Comparison of ENCODE assay signal across 9 cellular contexts in the genomic region with DNA sequence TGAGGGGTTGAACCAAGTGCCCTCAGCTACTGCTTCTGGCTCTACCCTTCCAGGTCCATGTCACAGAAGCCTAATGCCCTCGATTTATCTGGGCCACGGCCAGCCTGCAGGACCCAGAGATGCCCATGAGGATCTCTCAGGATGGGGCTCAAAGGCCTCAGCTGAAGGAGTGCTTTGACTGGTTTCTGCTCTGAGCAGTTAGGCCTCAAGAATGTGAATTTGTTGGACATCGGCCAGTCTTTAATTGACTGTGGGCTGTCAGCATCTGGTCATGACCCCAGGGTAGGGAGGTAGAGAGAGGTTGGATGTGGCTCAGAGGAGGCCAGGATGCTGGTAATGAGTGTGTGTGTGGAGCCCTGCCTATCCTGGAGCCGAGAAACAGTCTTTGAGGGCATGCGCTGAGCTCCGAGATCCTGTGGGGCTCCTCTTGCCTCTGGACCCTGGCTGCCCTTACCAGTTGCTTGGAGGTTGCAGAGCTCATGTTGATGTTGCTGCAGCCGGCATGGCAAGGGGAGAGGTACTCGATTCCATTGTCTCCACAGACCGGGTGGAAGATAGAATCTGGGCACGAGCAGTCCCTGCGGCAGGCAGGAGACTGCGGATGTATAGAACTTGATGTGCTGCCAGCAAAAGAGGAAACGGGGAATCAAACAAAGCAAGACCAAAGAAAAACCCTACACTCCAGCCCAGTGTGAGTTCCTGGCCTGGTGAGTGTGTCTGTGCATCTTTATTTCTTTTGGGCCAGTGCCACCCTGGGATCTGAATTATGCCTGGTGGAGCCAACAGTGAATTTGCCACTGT. TPM values are rescaled to one million over a fixed set of nuclear protein-coding genes. Genes with fewer than 3 reads are reported as not detected.
DNase-seq lines count a peak whose midpoint lies in the region; ATAC-seq and TF ChIP-seq lines count a peak whose summit lies in the region.
"Had no signal": no experiment of that assay in that cellular context is flagged by ENCODE, and none has a peak within 500 bp of the region (broad histone marks: within the 10 kb centered on the region; RNA-seq: fewer than 3 reads in every experiment).

No MANE protein-coding gene starts in this region.

- intact Hi-C loops in MCF 10A (cut with micrococcal nuclease), result loop anchor here (2.0 kb wide), 1 partner anchor 18 kb away; no protein-coding TSS in a partner anchor

- H3K9me3 Mint-ChIP-seq in MCF 10A (ENCODE audit: unreplicated experiment), result no peaks in the 10 kb centered on the region
- H3K9me3 Mint-ChIP-seq in naive thymus-derived CD8-positive, alpha-beta T cell, result peaks cover 0 to 2% (median 0%) of the 10 kb centered on the region in 9 donors

- no TSS peak for BruUV-seq in MCF 10A (replicated peaks; lab: Mats Ljungman, UMichigan)

- H3K4me3 Mint-ChIP-seq in MCF 10A (ENCODE audit: unreplicated experiment), result peak overlapping the region; percentile 39
- no peak overlapping the region for H3K4me3 Mint-ChIP-seq in naive thymus-derived CD8-positive, alpha-beta T cell

- POLR2A ChIA-PET in MCF 10A (lab: Yijun Ruan, JAX), result interaction anchor here (0.6 to 2.7 kb wide), 18 partner anchors 11 to 1947 kb away, joined by 3 to 17 read pairs (median 3); a partner anchor contains a TSS
- POLR2A ChIA-PET in naive thymus-derived CD8-positive, alpha-beta T cell (lab: Charles Lee), result no interaction called here

- no peaks in the 10 kb centered on the region for H3K79me2 ChIP-seq in KMS-11 (ENCODE audit: insufficient read depth, low read depth)

- ATAC-seq in naive thymus-derived CD8-positive, alpha-beta T cell, result no peak
- ATAC-seq in HG03159 (IDR thresholded peaks at IDR 0.05; ENCODE audit: unreplicated experiment), result no peak

- CTCF ChIA-PET in MCF 10A (lab: Yijun Ruan, JAX), result interaction anchor here (0.6 to 2.2 kb wide), 16 partner anchors 8 to 927 kb away, joined by 3 to 9 read pairs (median 3); no protein-coding TSS in a partner anchor

- H4K20me1 ChIP-seq in KMS-11 (ENCODE audit: insufficient read depth), result no peaks in the 10 kb centered on the region

- H3K27me3 ChIP-seq in KMS-11 (ENCODE audit: insufficient read depth, low read depth), result no peaks in the 10 kb centered on the region

- H3K4me2 ChIP-seq in KMS-11, result peak overlapping the region; percentile 49; the same call in 1 of the 2 replicates

- H3K36me3 Mint-ChIP-seq in MCF 10A (ENCODE audit: insufficient read depth, unreplicated experiment), result peaks cover 5% of the 10 kb centered on the region
- no peaks in the 10 kb centered on the region for H3K36me3 Mint-ChIP-seq in naive thymus-derived CD8-positive, alpha-beta T cell

- H3K4me3 ChIP-seq in KMS-11 (IDR thresholded peaks at IDR 0.05; ENCODE audit: insufficient read depth, low read depth, low read length), result no peak overlapping the region

- no peaks in the 10 kb centered on the region for H3K36me3 ChIP-seq in KMS-11 (ENCODE audit: insufficient read depth)

- H3K4me1 Mint-ChIP-seq in MCF 10A (ENCODE audit: insufficient read depth, unreplicated experiment), result peaks cover 59% of the 10 kb centered on the region
- peaks cover 6 to 9% (median 6%) of the 10 kb centered on the region in 4 donors for H3K4me1 Mint-ChIP-seq in naive thymus-derived CD8-positive, alpha-beta T cell

- no peak overlapping the region for H3K9ac ChIP-seq in KMS-11

- H3K27ac ChIP-seq in KMS-11, result no peak overlapping the region

- no peaks in the 10 kb centered on the region for H3K27me3 Mint-ChIP-seq in MCF 10A (ENCODE audit: insufficient read depth, unreplicated experiment)
- H3K27me3 Mint-ChIP-seq in naive thymus-derived CD8-positive, alpha-beta T cell, result peaks cover 0 to 16% (median 3%) of the 10 kb centered on the region in 5 donors

- TF ChIP-seq CTCF in KMS-11 (conservative IDR thresholded peaks at IDR 0.05; ENCODE audit: low read depth, low read length) (no peak), MCF 10A (IDR thresholded peaks at IDR 0.05; ENCODE audit: unreplicated experiment) (no peak)

- peak overlapping the region; percentile 52 for H3K27ac Mint-ChIP-seq in MCF 10A (ENCODE audit: low read depth, unreplicated experiment)
- H3K27ac Mint-ChIP-seq in naive thymus-derived CD8-positive, alpha-beta T cell, result no peak overlapping the region

- DNase-seq in A172 (ENCODE audit: low spot score), result peak; percentile 80
- peak; percentile 96 for DNase-seq in MCF 10A (ENCODE audit: unreplicated experiment)
- peak; percentile 84 for DNase-seq in kidney tubule cell (ENCODE audit: low spot score)
- no peak for DNase-seq in DMS53 (lab: John Stamatoyannopoulos, UW)
- no peak for DNase-seq in 8988T
- no peak for DNase-seq in naive thymus-derived CD8-positive, alpha-beta T cell
- DNase-seq: effector CD4-positive, alpha-beta T cell had no signal

- peaks cover 50% of the 10 kb centered on the region for H3K4me1 ChIP-seq in KMS-11 (ENCODE audit: low read depth, poor library complexity, severe bottlenecking)

- H2AFZ ChIP-seq in KMS-11 (ENCODE audit: low read depth), result no peak overlapping the region

RNA-seq across cellular contexts. Expression of a gene that starts 49.2 kb away (rescaled TPM):
- 0.33 and 1.3 TPM in 2 replicates for total RNA-seq in A172 (2014; rRNA removed; shearing (Covaris generic))
- total RNA-seq in MCF 10A (2022), result 0.96 and 1.1 TPM in 2 replicates
- not detected for total RNA-seq in naive thymus-derived CD8-positive, alpha-beta T cell
- polyA plus RNA-seq in naive thymus-derived CD8-positive, alpha-beta T cell, result under 1 TPM; 0.25 to 0.38 (median 0.28) TPM

Comparison
In these comparisons a context has a peak if more than half of its experiments do, and no peak if none do; other contexts are left out.
1. DNase-seq: peak in A172 (single experiment), MCF 10A (single experiment) and kidney tubule cell (single experiment); none in DMS53 (single experiment), 8988T (single experiment) and naive thymus-derived CD8-positive, alpha-beta T cell (0 of 10).